ENCODE assay signal across 8 cellular contexts in the genomic region with DNA sequence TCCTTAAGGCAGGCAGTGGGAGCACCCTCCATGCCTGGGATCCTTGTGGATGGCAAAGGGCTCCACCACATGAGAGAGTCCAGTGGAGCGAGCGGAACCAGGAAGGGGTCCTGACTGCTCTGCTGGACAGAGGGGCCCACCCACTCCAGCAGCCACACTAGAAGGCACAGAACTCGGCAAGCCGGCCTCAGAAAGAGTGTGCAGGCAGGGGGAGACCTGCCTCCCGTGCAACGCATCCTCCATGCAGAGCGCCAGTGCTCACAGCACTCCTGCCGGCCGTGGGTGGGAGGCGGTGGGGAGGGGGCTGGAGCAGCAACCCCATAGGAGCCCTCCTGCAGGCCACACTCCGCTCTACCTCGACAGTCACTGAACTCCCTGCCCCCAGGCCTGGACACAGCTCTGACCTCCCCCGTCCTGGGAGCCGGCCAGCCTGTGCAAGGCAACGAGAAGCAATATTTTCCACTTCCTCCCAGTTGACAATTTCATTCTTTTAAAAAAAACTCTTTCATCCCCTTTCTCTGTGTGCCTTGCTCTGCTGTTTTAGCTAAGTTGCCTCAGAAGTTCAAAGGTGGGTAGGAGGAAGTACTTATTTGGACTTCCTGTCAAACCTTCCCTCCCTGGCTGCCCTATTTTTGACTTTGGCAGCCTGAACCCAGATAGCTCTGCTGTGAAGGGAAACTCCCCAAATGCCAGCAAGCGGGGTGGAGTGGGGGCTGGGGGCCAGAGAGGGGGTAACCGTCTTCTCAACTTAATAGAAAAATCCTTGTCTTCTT. TPM values are rescaled to one million over a fixed set of nuclear protein-coding genes. Genes with fewer than 3 reads are reported as not detected.
DNase-seq lines count a peak whose midpoint lies in the region; ATAC-seq and TF ChIP-seq lines count a peak whose summit lies in the region.

No MANE protein-coding gene starts in this region.

- no peak for TF ChIP-seq POLR2A in NB4 (IDR thresholded peaks at IDR 0.05; ENCODE audit: extremely low read depth, insufficient read length)

- H3K9me3 ChIP-seq in thymus (ENCODE audit: control insufficient read depth) (no peaks in the 10 kb centered on the region), SJCRH30 (replicated peaks) (no peaks in the 10 kb centered on the region)

- H3K4me1 ChIP-seq in thymus (ENCODE audit: control insufficient read depth, insufficient read depth, low read length) = peaks cover 46% of the 10 kb centered on the region
- H3K4me1 ChIP-seq in SJCRH30 = no peaks in the 10 kb centered on the region

- WGBS in thymus = 15% methylated on average over 17 of the region's 17 CpGs

- TF ChIP-seq CTCF in GM12864 (IDR thresholded peaks at IDR 0.05; ENCODE audit: low read depth, low read length, missing control alignments) = no peak
- no peak for TF ChIP-seq CTCF in NB4 (IDR thresholded peaks at IDR 0.05; ENCODE audit: low read depth, low read length)

- peak overlapping the region; percentile 80 for H3K4me3 Mint-ChIP-seq in activated T-cell treated with anti-CD3 and anti-CD28 coated beads, Interleukin-2, amount 50 U/mL, for 4 hours

- intact Hi-C loops in left colon (cut with DNase I, micrococcal nuclease) = no loop called here

- no peaks in the 10 kb centered on the region for H3K9me3 Mint-ChIP-seq in activated T-cell treated with anti-CD3 and anti-CD28 coated beads, Interleukin-2, amount 50 U/mL, for 4 hours

- DNase-seq in GM12864 (ENCODE audit: low read depth) (peak; percentile 65), H7 (peak; percentile 80), NB4 (ENCODE audit: low read depth) (peak; percentile 87), left colon (no peak), NCI-H2227 treated with DMSO at 0.1 percent for 48 hours (lab: John Stamatoyannopoulos, UW) (no peak), SJCRH30 (no peak)
- peak; percentile 72 for DNase-seq in activated T-cell treated with anti-CD3 and anti-CD28 coated beads, Interleukin-2, amount 50 U/mL, for 4 hours

- H3K36me3 Mint-ChIP-seq in activated T-cell treated with anti-CD3 and anti-CD28 coated beads, Interleukin-2, amount 50 U/mL, for 4 hours (ENCODE audit: insufficient read depth) = no peaks in the 10 kb centered on the region

- H3K4me3 ChIP-seq in GM12864 (ENCODE audit: low read depth, low read length) = no peak overlapping the region
- H3K4me3 ChIP-seq in H7 (ENCODE audit: insufficient read depth, low read depth, low read length) = no peak overlapping the region
- no peak overlapping the region for H3K4me3 ChIP-seq in NB4 (ENCODE audit: low read depth, low read length)
- H3K4me3 ChIP-seq in thymus (ENCODE audit: low read length) = peak overlapping the region; percentile 46
- H3K4me3 ChIP-seq in SJCRH30 = no peak overlapping the region

- H3K27me3 ChIP-seq in H7 (ENCODE audit: control insufficient read depth, insufficient read depth, low read length) (no peaks in the 10 kb centered on the region), thymus (ENCODE audit: control insufficient read depth, insufficient read depth) (no peaks in the 10 kb centered on the region), SJCRH30 (no peaks in the 10 kb centered on the region)

- H3K27ac ChIP-seq in thymus (ENCODE audit: low read depth) (peak overlapping the region; percentile 91), SJCRH30 (no peak overlapping the region)

- no peaks in the 10 kb centered on the region for H3K36me3 ChIP-seq in H7 (replicated peaks; ENCODE audit: control insufficient read depth, insufficient read depth, low read length)
- no peaks in the 10 kb centered on the region for H3K36me3 ChIP-seq in thymus (ENCODE audit: control insufficient read depth, insufficient read depth)
- no peaks in the 10 kb centered on the region for H3K36me3 ChIP-seq in SJCRH30

- H3K27me3 Mint-ChIP-seq in activated T-cell treated with anti-CD3 and anti-CD28 coated beads, Interleukin-2, amount 50 U/mL, for 4 hours (ENCODE audit: low read depth) = no peaks in the 10 kb centered on the region

- peaks cover 82% of the 10 kb centered on the region for H3K4me1 Mint-ChIP-seq in activated T-cell treated with anti-CD3 and anti-CD28 coated beads, Interleukin-2, amount 50 U/mL, for 4 hours (ENCODE audit: low read depth)

- peak; percentile 85 to 87 for ATAC-seq in activated T-cell treated with anti-CD3 and anti-CD28 coated beads, Interleukin-2, amount 50 U/mL, for 4 hours
- ATAC-seq in left colon = peak; percentile 28

RNA-seq across cellular contexts. Expression of a gene that starts 5.3 kb away (rescaled TPM):
- total RNA-seq in H7 (2014; rRNA removed; shearing (Covaris generic)) = 0.21 and 0.63 TPM in 2 replicates
- 100 to 1,000 TPM in 2 of 3 donors, 10 to 100 TPM in 1; 93.0 to 136 (median 132) TPM for total RNA-seq in activated T-cell treated with anti-CD3 and anti-CD28 coated beads, Interleukin-2, amount 50 U/mL, for 4 hours
- 10 to 100 TPM in 1 of 2 donors, 1 to 10 TPM in 1; 5.9 to 15.5 TPM for total RNA-seq in left colon
- polyA plus RNA-seq in thymus = 131 TPM
- total RNA-seq in SJCRH30 (2014; rRNA removed; shearing (Covaris generic)) = not detected in 2 replicates

Comparison
In these comparisons a context has a peak if more than half of its experiments do, and no peak if none do; other contexts are left out.
1. DNase-seq: peak in GM12864 (single experiment), H7 (single experiment), NB4 (single experiment) and activated T-cell treated with anti-CD3 and anti-CD28 coated beads, Interleukin-2, amount 50 U/mL, for 4 hours (single experiment); none in left colon (0 of 2), NCI-H2227 treated with DMSO at 0.1 percent for 48 hours (single experiment) and SJCRH30 (0 of 2).
2. RNA of a gene that starts 5.3 kb away (total RNA-seq): 93.0 to 136 TPM in activated T-cell treated with anti-CD3 and anti-CD28 coated beads, Interleukin-2, amount 50 U/mL, for 4 hours; 5.9 to 15.5 TPM in left colon, 0.21 to 0.63 TPM in H7 and not detected in SJCRH30; every median in the first group is over 4 times any median in the second.